In the genomic region with DNA sequence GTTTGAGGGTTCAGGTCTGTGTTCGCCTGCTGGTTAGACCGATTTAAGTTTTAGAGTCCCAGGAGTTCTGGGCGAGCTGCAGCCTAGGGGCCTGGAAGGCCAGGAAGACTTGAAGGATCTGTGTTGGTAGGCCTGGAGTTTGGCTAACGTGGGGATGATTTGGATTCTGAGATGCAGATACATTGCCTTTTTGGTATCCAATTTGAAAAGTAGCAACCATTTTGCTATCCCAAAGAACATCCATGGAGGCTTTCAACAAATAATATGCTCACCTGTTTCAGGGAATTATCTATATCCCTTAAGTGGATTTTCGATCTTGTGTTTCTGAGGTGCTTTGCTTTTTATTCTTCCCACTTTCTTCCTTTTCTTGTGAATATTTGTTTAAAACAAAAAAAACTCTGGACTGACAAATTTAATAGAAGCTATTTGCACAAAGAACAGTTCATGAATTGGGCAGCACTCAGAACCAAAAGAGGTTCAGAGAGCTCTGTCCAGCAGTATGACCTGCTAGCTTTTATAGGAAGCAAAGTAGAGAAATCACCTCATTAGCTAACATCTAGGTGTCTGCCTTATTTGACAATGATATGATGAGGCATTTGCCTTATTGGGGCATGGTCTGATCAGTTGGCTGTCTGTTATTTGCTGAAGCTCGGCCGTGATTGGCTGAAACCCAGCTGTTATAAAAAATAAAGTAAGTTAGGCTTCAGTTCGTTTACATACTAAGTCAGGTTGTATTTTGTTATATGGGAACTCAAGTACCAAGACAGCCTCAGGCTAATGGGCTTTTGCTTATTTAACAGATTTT, we compare ENCODE assay signal across 8 cellular contexts. TPM values are rescaled to one million over a fixed set of nuclear protein-coding genes. Genes with fewer than 3 reads are reported as not detected.
A peak's percentile ranks its signal among the peaks of the same experiment; 100 is the strongest.
DNase-seq lines count a peak whose midpoint lies in the region; ATAC-seq and TF ChIP-seq lines count a peak whose summit lies in the region.

No MANE protein-coding gene starts in this region.

- H3K36me3 ChIP-seq in heart left ventricle (peaks cover 0 to 32% (median 25%) of the 10 kb centered on the region in 9 donors), lower lobe of right lung (peaks cover 24% of the 10 kb centered on the region), uterus (no peaks in the 10 kb centered on the region)

- H3K27me3 ChIP-seq in heart left ventricle, result no peaks in the 10 kb centered on the region
- no peaks in the 10 kb centered on the region for H3K27me3 ChIP-seq in lower lobe of right lung (ENCODE audit: low read depth)
- H3K27me3 ChIP-seq in uterus, result no peaks in the 10 kb centered on the region

- 54 to 74% (median 71%) methylated on average over 8 of the region's 8 CpGs for WGBS in heart left ventricle, 4 donors

- in situ Hi-C loops in astrocyte of the cerebellum (cut with HindIII; ENCODE audit: low sequenced_read_pairs), result loop anchor here (5.0 kb wide), 1 partner anchor 77 kb away; no protein-coding TSS in a partner anchor

- H3K4me3 ChIP-seq in heart left ventricle (peak overlapping the region; percentile 57 to 97 (median 81)), astrocyte of the cerebellum (ENCODE audit: low read depth, low read length) (peak overlapping the region; percentile 67), lower lobe of right lung (peak overlapping the region; percentile 91), uterus (peak overlapping the region; percentile 59 to 96)

- H3K4me1 ChIP-seq in heart left ventricle (peaks cover 9 to 42% (median 31%) of the 10 kb centered on the region in 12 donors), lower lobe of right lung (peaks cover 44% of the 10 kb centered on the region), uterus (peaks cover 6 to 13% of the 10 kb centered on the region in 2 donors)

- H3K27ac ChIP-seq in heart left ventricle, result peak overlapping the region; percentile 51 to 97 (median 92)
- H3K27ac ChIP-seq in lower lobe of right lung, result peak overlapping the region; percentile 98
- H3K27ac ChIP-seq in uterus, result peak overlapping the region; percentile 82 to 92

- intact Hi-C loops in heart left ventricle (cut with DNase I) (loop anchor here in 7 of 10 donors (2.0 to 10.0 kb wide), 7 partner anchors 67 to 305 kb away; a partner anchor contains a TSS), left cardiac atrium (cut with DNase I) (loop anchor here in 1 of 2 donors (10.0 kb wide), 1 partner anchor 65 kb away; no protein-coding TSS in a partner anchor), lower lobe of right lung (cut with DNase I) (no loop called here), uterus (cut with DNase I; ENCODE audit: low total_unique reads) (no loop called here)

- no peak for DNase-seq in heart left ventricle
- DNase-seq in left cardiac atrium, result no peak
- no peak for DNase-seq in astrocyte of the cerebellum (ENCODE audit: low read depth)
- DNase-seq in lower lobe of right lung, result no peak
- DNase-seq in uterus, result no peak
- no peak for DNase-seq in NCI-H2081 treated with DMSO at 0.1 percent for 48 hours (lab: John Stamatoyannopoulos, UW)

- ATAC-seq in heart left ventricle, result peak in 1 of 4 donors; percentile 35
- no peak for ATAC-seq in left cardiac atrium
- no peak for ATAC-seq in lower lobe of right lung
- ATAC-seq in GM18907 (IDR thresholded peaks at IDR 0.05; ENCODE audit: unreplicated experiment), result no peak
- ATAC-seq in GM21390 (IDR thresholded peaks at IDR 0.05; ENCODE audit: unreplicated experiment), result no peak

- no peak for TF ChIP-seq POLR2A in heart left ventricle (IDR thresholded peaks at IDR 0.05)
- no peak for TF ChIP-seq POLR2A in uterus (IDR thresholded peaks at IDR 0.05)

- TF ChIP-seq CTCF in heart left ventricle (IDR thresholded peaks at IDR 0.05), result no peak
- TF ChIP-seq CTCF in astrocyte of the cerebellum (IDR thresholded peaks at IDR 0.05; ENCODE audit: low read depth, low read length, missing control alignments), result no peak
- no peak for TF ChIP-seq CTCF in lower lobe of right lung (IDR thresholded peaks at IDR 0.05)
- TF ChIP-seq CTCF in uterus (IDR thresholded peaks at IDR 0.05), result no peak

- H3K9me3 ChIP-seq in heart left ventricle (no peaks in the 10 kb centered on the region), lower lobe of right lung (no peaks in the 10 kb centered on the region), uterus (no peaks in the 10 kb centered on the region)

RNA-seq across cellular contexts. Expression of a gene that starts 0.7 kb away (rescaled TPM):
- total RNA-seq in heart left ventricle (10 to 100 TPM in 4 of 9 donors, 1 to 10 TPM in 5; 4.7 to 13.5 (median 7.3) TPM), left cardiac atrium (10 to 100 TPM in 1 of 2 donors, 1 to 10 TPM in 1; 9.6 to 11.1 TPM), lower lobe of right lung (39.0 TPM), uterus (10 to 100 TPM; 22.6 to 51.7 (median 44.3) TPM)
- polyA plus RNA-seq in heart left ventricle, result 1 to 10 TPM; 5.1 to 6.9 TPM

RNA-seq across cellular contexts. Expression of a gene that starts 9.4 kb away (rescaled TPM):
- total RNA-seq in heart left ventricle (under 1 TPM in 1 of 9 donors, not detected in 8; 0.54 TPM), left cardiac atrium (under 1 TPM; 0.37 to 0.59 TPM), lower lobe of right lung (not detected), uterus (under 1 TPM in 1 of 4 donors, not detected in 3; 0.79 TPM)
- under 1 TPM; 0.30 to 0.33 TPM for polyA plus RNA-seq in heart left ventricle

RNA-seq across cellular contexts. Expression of a gene that starts 43.2 kb away (rescaled TPM):
- total RNA-seq in heart left ventricle (not detected), left cardiac atrium (under 1 TPM in 1 of 2 donors, not detected in 1; 0.24 TPM), lower lobe of right lung (0.71 TPM), uterus (not detected)
- polyA plus RNA-seq in heart left ventricle, result not detected

RNA-seq across cellular contexts. Expression of a gene that starts 55.8 kb away (rescaled TPM):
- total RNA-seq in heart left ventricle (100 to 1,000 TPM in 4 of 9 donors, 10 to 100 TPM in 5; 31.8 to 214 (median 95.4) TPM), left cardiac atrium (10 to 100 TPM; 36.2 to 91.1 TPM), lower lobe of right lung (31.8 TPM), uterus (not detected)
- 100 to 1,000 TPM in 1 of 2 donors, 10 to 100 TPM in 1; 99.1 to 146 TPM for polyA plus RNA-seq in heart left ventricle

Comparison
In these comparisons a context has a peak if more than half of its experiments do, and no peak if none do; other contexts are left out.
1. intact Hi-C loops: an anchor here in heart left ventricle (2.0 to 10.0 kb wide); none called in lower lobe of right lung and uterus.